Comparison of ENCODE assay signal across 8 cellular contexts in the genomic region with DNA sequence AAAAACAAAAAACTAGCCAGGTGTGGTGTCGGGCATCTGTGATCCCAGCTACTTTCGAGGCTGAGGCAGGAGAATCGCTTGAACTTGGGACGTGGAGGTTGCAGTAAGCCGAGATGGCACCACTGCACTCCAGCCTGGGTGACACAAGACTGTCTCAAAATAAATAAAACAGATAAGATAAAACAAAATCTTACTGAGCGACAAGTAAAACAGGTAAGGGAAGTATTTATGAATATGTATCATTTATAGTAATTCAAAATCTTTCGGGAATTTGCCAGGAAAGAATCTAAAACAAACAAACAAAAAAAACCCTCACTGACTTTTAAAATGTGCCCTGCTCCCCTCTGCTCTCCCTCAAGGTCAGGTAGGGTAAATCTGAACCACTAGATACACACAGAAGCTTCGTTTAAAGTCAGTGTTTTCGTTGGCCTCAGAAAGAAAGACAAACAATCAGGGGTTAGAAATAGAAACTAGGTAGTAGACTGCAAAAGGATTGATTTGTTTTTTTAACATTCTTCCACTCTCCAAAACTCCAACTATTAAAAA. TPM values are rescaled to one million over a fixed set of nuclear protein-coding genes. Genes with fewer than 3 reads are reported as not detected.
DNase-seq lines count a peak whose midpoint lies in the region; ATAC-seq and TF ChIP-seq lines count a peak whose summit lies in the region.
"Had no signal": no experiment of that assay in that cellular context is flagged by ENCODE, and none has a peak within 500 bp of the region (broad histone marks: within the 10 kb centered on the region; RNA-seq: fewer than 3 reads in every experiment).

No MANE protein-coding gene starts in this region.

- H3K4me3 ChIP-seq in CD8-positive, alpha-beta T cell (ENCODE audit: low read depth, low read length): no peak overlapping the region

- H3K27ac Mint-ChIP-seq in CD8-positive, alpha-beta T cell: no peak overlapping the region
- no peak overlapping the region for H3K27ac Mint-ChIP-seq in activated naive CD8-positive, alpha-beta T cell treated with anti-CD3 and anti-CD28 coated beads, Interleukin-2, amount 50 U/mL, for 24 hours
- peak overlapping the region in 1 of 2 donors; percentile 14 for H3K27ac Mint-ChIP-seq in natural killer cell

- H3K27me3 ChIP-seq in CD8-positive, alpha-beta T cell (ENCODE audit: insufficient read depth, low read length): no peaks in the 10 kb centered on the region
- H3K27me3 ChIP-seq: esophagus muscularis mucosa had no signal

- H3K36me3 ChIP-seq in CD8-positive, alpha-beta T cell (ENCODE audit: insufficient read depth, low read length): no peaks in the 10 kb centered on the region

- no peaks in the 10 kb centered on the region for H3K27me3 Mint-ChIP-seq in CD8-positive, alpha-beta T cell (ENCODE audit: low read depth)
- no peaks in the 10 kb centered on the region for H3K27me3 Mint-ChIP-seq in activated naive CD8-positive, alpha-beta T cell treated with anti-CD3 and anti-CD28 coated beads, Interleukin-2, amount 50 U/mL, for 24 hours
- H3K27me3 Mint-ChIP-seq in natural killer cell (ENCODE audit: low read depth in 2 of 2): no peaks in the 10 kb centered on the region

- ATAC-seq in CD8-positive, alpha-beta T cell: no peak
- ATAC-seq in activated naive CD8-positive, alpha-beta T cell treated with anti-CD3 and anti-CD28 coated beads, Interleukin-2, amount 50 U/mL, for 24 hours: no peak
- ATAC-seq in natural killer cell: no peak

- CTCF ChIA-PET in CD8-positive, alpha-beta T cell (lab: Charles Lee): interaction anchor here (0.7 to 3.6 kb wide), 6 partner anchors 15 to 346 kb away, joined by 3 to 25 read pairs (median 4); a partner anchor contains a TSS

- no peak overlapping the region for H3K27ac ChIP-seq in CD8-positive, alpha-beta T cell (ENCODE audit: low read depth, low read length)
- H3K27ac ChIP-seq: esophagus muscularis mucosa had no signal

- peaks cover 4% of the 10 kb centered on the region for H3K4me1 ChIP-seq in CD8-positive, alpha-beta T cell (ENCODE audit: insufficient read depth, low read length)

- peaks cover 13% of the 10 kb centered on the region for H3K36me3 Mint-ChIP-seq in CD8-positive, alpha-beta T cell
- H3K36me3 Mint-ChIP-seq in activated naive CD8-positive, alpha-beta T cell treated with anti-CD3 and anti-CD28 coated beads, Interleukin-2, amount 50 U/mL, for 24 hours (ENCODE audit: low read depth): peaks cover 8% of the 10 kb centered on the region
- H3K36me3 Mint-ChIP-seq in natural killer cell: peaks cover 7% of the 10 kb centered on the region

- intact Hi-C loops in CD8-positive, alpha-beta T cell (cut with DNase I, micrococcal nuclease): loop anchor here (2.0 to 5.0 kb wide), 3 partner anchors 101 to 685 kb away; a partner anchor contains a TSS
- intact Hi-C loops in natural killer cell (cut with micrococcal nuclease): loop anchor here (5.0 kb wide), 1 partner anchor 101 kb away; a partner anchor contains a TSS

- no peak for TF ChIP-seq CTCF in CD8-positive, alpha-beta T cell (IDR thresholded peaks at IDR 0.05)
- TF ChIP-seq CTCF in natural killer cell (IDR thresholded peaks at IDR 0.05): no peak

- H3K9me3 Mint-ChIP-seq in CD8-positive, alpha-beta T cell: no peaks in the 10 kb centered on the region
- no peaks in the 10 kb centered on the region for H3K9me3 Mint-ChIP-seq in activated naive CD8-positive, alpha-beta T cell treated with anti-CD3 and anti-CD28 coated beads, Interleukin-2, amount 50 U/mL, for 24 hours
- no peaks in the 10 kb centered on the region for H3K9me3 Mint-ChIP-seq in natural killer cell

- peak overlapping the region; percentile 91 for H3K4me3 Mint-ChIP-seq in CD8-positive, alpha-beta T cell
- H3K4me3 Mint-ChIP-seq in activated naive CD8-positive, alpha-beta T cell treated with anti-CD3 and anti-CD28 coated beads, Interleukin-2, amount 50 U/mL, for 24 hours: peak overlapping the region; percentile 46
- peak overlapping the region; percentile 98 for H3K4me3 Mint-ChIP-seq in natural killer cell

- H3K9me3 ChIP-seq in CD8-positive, alpha-beta T cell (ENCODE audit: low read length): no peaks in the 10 kb centered on the region
- H3K9me3 ChIP-seq: esophagus muscularis mucosa had no signal

- DNase-seq in CD8-positive, alpha-beta T cell: no peak
- DNase-seq in HuH-7 (ENCODE audit: low spot score) (peak; percentile 58), natural killer cell (no peak), AG08395 (ENCODE audit: low spot score) (no peak), C1 segment of cervical spinal cord (lab: John Stamatoyannopoulos, UW) (no peak), SKM-1 (lab: John Stamatoyannopoulos, UW; ENCODE audit: unreplicated experiment) (no peak)
- no peak for DNase-seq in activated naive CD8-positive, alpha-beta T cell treated with anti-CD3 and anti-CD28 coated beads, Interleukin-2, amount 50 U/mL, for 24 hours

- POLR2A ChIA-PET in CD8-positive, alpha-beta T cell (lab: Charles Lee): interaction anchor here (0.6 to 3.8 kb wide), 2 partner anchors 32 to 442 kb away, joined by 5 to 51 read pairs; a partner anchor contains a TSS

- H3K4me1 Mint-ChIP-seq in CD8-positive, alpha-beta T cell (ENCODE audit: low read depth): peaks cover 24% of the 10 kb centered on the region
- peaks cover 25% of the 10 kb centered on the region for H3K4me1 Mint-ChIP-seq in activated naive CD8-positive, alpha-beta T cell treated with anti-CD3 and anti-CD28 coated beads, Interleukin-2, amount 50 U/mL, for 24 hours
- H3K4me1 Mint-ChIP-seq in natural killer cell: peaks cover 24 to 27% of the 10 kb centered on the region in 2 donors

RNA-seq across cellular contexts. Expression of a gene that starts 2.1 kb away (rescaled TPM):
- total RNA-seq in CD8-positive, alpha-beta T cell: 10 to 100 TPM; 10.5 to 12.5 TPM
- total RNA-seq in natural killer cell: 10 to 100 TPM; 32.9 to 45.2 (median 41.5) TPM

RNA-seq across cellular contexts. Expression of a gene that starts 32.8 kb away (rescaled TPM):
- 1 to 10 TPM; 2.0 to 2.6 TPM for total RNA-seq in CD8-positive, alpha-beta T cell
- 1 to 10 TPM; 7.6 to 9.2 (median 8.3) TPM for total RNA-seq in natural killer cell

RNA-seq across cellular contexts. Expression of a gene that starts 43.5 kb away (rescaled TPM):
- 1 to 10 TPM; 1.4 to 2.1 TPM for total RNA-seq in CD8-positive, alpha-beta T cell
- 1 to 10 TPM; 2.3 to 3.1 (median 2.9) TPM for total RNA-seq in natural killer cell

Comparison
In these comparisons a context has a peak if more than half of its experiments do, and no peak if none do; other contexts are left out.
1. H3K4me3 Mint-ChIP-seq: peak in every context shown above with its lines; median percentile 98 in natural killer cell; 91 in CD8-positive, alpha-beta T cell; 46 in activated naive CD8-positive, alpha-beta T cell treated with anti-CD3 and anti-CD28 coated beads, Interleukin-2, amount 50 U/mL, for 24 hours.